1 cellular context compared by ENCODE assay signal in genomic region chr6:154466139-154466538, GRCh38.
TF ChIP-seq lines count a peak whose summit lies in the region.

No MANE protein-coding gene starts in this region.

TF ChIP-seq in GM23338, 12 proteins besides CTCF, POLR2A, EP300 and RAD21 (continued from another document):
- TF ChIP-seq, protein P1, sequence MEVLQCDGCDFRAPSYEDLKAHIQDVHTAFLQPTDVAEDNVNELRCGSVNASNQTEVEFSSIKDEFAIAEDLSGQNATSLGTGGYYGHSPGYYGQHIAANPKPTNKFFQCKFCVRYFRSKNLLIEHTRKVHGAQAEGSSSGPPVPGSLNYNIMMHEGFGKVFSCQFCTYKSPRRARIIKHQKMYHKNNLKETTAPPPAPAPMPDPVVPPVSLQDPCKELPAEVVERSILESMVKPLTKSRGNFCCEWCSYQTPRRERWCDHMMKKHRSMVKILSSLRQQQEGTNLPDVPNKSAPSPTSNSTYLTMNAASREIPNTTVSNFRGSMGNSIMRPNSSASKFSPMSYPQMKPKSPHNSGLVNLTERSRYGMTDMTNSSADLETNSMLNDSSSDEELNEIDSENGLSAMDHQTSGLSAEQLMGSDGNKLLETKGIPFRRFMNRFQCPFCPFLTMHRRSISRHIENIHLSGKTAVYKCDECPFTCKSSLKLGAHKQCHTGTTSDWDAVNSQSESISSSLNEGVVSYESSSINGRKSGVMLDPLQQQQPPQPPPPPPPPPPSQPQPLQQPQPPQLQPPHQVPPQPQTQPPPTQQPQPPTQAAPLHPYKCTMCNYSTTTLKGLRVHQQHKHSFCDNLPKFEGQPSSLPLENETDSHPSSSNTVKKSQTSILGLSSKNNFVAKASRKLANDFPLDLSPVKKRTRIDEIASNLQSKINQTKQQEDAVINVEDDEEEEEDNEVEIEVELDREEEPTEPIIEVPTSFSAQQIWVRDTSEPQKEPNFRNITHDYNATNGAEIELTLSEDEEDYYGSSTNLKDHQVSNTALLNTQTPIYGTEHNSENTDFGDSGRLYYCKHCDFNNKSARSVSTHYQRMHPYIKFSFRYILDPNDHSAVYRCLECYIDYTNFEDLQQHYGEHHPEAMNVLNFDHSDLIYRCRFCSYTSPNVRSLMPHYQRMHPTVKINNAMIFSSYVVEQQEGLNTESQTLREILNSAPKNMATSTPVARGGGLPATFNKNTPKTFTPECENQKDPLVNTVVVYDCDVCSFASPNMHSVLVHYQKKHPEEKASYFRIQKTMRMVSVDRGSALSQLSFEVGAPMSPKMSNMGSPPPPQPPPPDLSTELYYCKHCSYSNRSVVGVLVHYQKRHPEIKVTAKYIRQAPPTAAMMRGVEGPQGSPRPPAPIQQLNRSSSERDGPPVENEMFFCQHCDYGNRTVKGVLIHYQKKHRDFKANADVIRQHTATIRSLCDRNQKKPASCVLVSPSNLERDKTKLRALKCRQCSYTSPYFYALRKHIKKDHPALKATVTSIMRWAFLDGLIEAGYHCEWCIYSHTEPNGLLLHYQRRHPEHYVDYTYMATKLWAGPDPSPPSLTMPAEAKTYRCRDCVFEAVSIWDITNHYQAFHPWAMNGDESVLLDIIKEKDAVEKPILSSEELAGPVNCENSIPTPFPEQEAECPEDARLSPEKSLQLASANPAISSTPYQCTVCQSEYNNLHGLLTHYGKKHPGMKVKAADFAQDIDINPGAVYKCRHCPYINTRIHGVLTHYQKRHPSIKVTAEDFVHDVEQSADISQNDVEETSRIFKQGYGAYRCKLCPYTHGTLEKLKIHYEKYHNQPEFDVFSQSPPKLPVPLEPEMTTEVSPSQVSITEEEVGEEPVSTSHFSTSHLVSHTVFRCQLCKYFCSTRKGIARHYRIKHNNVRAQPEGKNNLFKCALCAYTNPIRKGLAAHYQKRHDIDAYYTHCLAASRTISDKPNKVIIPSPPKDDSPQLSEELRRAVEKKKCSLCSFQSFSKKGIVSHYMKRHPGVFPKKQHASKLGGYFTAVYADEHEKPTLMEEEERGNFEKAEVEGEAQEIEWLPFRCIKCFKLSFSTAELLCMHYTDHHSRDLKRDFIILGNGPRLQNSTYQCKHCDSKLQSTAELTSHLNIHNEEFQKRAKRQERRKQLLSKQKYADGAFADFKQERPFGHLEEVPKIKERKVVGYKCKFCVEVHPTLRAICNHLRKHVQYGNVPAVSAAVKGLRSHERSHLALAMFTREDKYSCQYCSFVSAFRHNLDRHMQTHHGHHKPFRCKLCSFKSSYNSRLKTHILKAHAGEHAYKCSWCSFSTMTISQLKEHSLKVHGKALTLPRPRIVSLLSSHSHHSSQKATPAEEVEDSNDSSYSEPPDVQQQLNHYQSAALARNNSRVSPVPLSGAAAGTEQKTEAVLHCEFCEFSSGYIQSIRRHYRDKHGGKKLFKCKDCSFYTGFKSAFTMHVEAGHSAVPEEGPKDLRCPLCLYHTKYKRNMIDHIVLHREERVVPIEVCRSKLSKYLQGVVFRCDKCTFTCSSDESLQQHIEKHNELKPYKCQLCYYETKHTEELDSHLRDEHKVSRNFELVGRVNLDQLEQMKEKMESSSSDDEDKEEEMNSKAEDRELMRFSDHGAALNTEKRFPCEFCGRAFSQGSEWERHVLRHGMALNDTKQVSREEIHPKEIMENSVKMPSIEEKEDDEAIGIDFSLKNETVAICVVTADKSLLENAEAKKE (CRISPR knock-in tag; IDR thresholded peaks at IDR 0.05), result no peak
TF ChIP-seq in GM23338: peak in this region for 0.
